In genomic region chr6:16238658-16239089, GRCh38 we compare ENCODE assay signal across 8 cellular contexts. TPM values are rescaled to one million over a fixed set of nuclear protein-coding genes. Genes with fewer than 3 reads are reported as not detected.
A peak's percentile ranks its signal among the peaks of the same experiment; 100 is the strongest.
DNase-seq lines count a peak whose midpoint lies in the region; ATAC-seq and TF ChIP-seq lines count a peak whose summit lies in the region.

No MANE protein-coding gene starts in this region.

- H3K36me3 ChIP-seq in iPS DF 6.9 (ENCODE audit: control insufficient read depth, insufficient read depth, low read length), result no peaks in the 10 kb centered on the region

- peak; percentile 6 for DNase-seq in activated naive CD4-positive, alpha-beta T cell treated with anti-CD3 and anti-CD28 coated beads for 36 hours
- DNase-seq in iPS DF 6.9 (ENCODE audit: low read depth, low spot score) (no peak), midbrain (lab: John Stamatoyannopoulos, UW) (no peak), erythroblast (lab: John Stamatoyannopoulos, UW) (no peak)
- DNase-seq in stimulated activated naive B cell treated with anti-CD40 and anti-IgM and Interleukin-4, amounts not matched to agents 10 μg/mL and 1 μg/mL and 100 μg/mL, for 72 hours, result no peak

- H3K27me3 ChIP-seq in iPS DF 6.9 (ENCODE audit: control insufficient read depth, insufficient read depth, low read length), result peaks cover 20% of the 10 kb centered on the region

- no CpG with 5 or more reads among the region's 34 CpGs for WGBS in iPS DF 6.9 (ENCODE audit: insufficient coverage, insufficient read length)

- no peak overlapping the region for H3K27ac Mint-ChIP-seq in activated naive CD4-positive, alpha-beta T cell treated with anti-CD3 and anti-CD28 coated beads for 36 hours
- H3K27ac Mint-ChIP-seq in stimulated activated naive B cell treated with anti-CD40 and anti-IgM and Interleukin-4, amounts not matched to agents 10 μg/mL and 1 μg/mL and 100 μg/mL, for 72 hours, result peak overlapping the region; percentile 37

- H3K4me3 ChIP-seq in iPS DF 6.9 (ENCODE audit: low read length), result peak overlapping the region; percentile 55; the same call in 1 of the 2 replicates

- intact Hi-C loops in activated naive CD4-positive, alpha-beta T cell treated with anti-CD3 and anti-CD28 coated beads for 36 hours (cut with micrococcal nuclease), result loop anchor here (2.0 to 5.0 kb wide), 2 partner anchors 84 to 524 kb away; no protein-coding TSS in a partner anchor

- H3K4me3 Mint-ChIP-seq in activated naive CD4-positive, alpha-beta T cell treated with anti-CD3 and anti-CD28 coated beads for 36 hours, result peak overlapping the region; percentile 76
- peak overlapping the region; percentile 79 to 93 for H3K4me3 Mint-ChIP-seq in stimulated activated naive B cell treated with anti-CD40 and anti-IgM and Interleukin-4, amounts not matched to agents 10 μg/mL and 1 μg/mL and 100 μg/mL, for 72 hours

- H3K9me3 ChIP-seq in iPS DF 6.9 (ENCODE audit: control insufficient read depth, insufficient read depth, low read length), result no peaks in the 10 kb centered on the region

- H3K36me3 Mint-ChIP-seq in activated naive CD4-positive, alpha-beta T cell treated with anti-CD3 and anti-CD28 coated beads for 36 hours (ENCODE audit: low read depth), result no peaks in the 10 kb centered on the region
- no peaks in the 10 kb centered on the region for H3K36me3 Mint-ChIP-seq in stimulated activated naive B cell treated with anti-CD40 and anti-IgM and Interleukin-4, amounts not matched to agents 10 μg/mL and 1 μg/mL and 100 μg/mL, for 72 hours

- no peaks in the 10 kb centered on the region for H3K9me3 Mint-ChIP-seq in activated naive CD4-positive, alpha-beta T cell treated with anti-CD3 and anti-CD28 coated beads for 36 hours
- no peaks in the 10 kb centered on the region for H3K9me3 Mint-ChIP-seq in stimulated activated naive B cell treated with anti-CD40 and anti-IgM and Interleukin-4, amounts not matched to agents 10 μg/mL and 1 μg/mL and 100 μg/mL, for 72 hours

- peaks cover 39% of the 10 kb centered on the region for H3K27me3 Mint-ChIP-seq in activated naive CD4-positive, alpha-beta T cell treated with anti-CD3 and anti-CD28 coated beads for 36 hours (ENCODE audit: low read depth)
- peaks cover 21 to 31% of the 10 kb centered on the region in 2 donors for H3K27me3 Mint-ChIP-seq in stimulated activated naive B cell treated with anti-CD40 and anti-IgM and Interleukin-4, amounts not matched to agents 10 μg/mL and 1 μg/mL and 100 μg/mL, for 72 hours

- H3K4me1 ChIP-seq in iPS DF 6.9 (ENCODE audit: control insufficient read depth, insufficient read depth, low read length), result no peaks in the 10 kb centered on the region

- CTCF ChIA-PET in activated naive CD4-positive, alpha-beta T cell treated with anti-CD3 and anti-CD28 coated beads for 36 hours (lab: Charles Lee), result interaction anchor here (0.6 to 4.3 kb wide), 7 partner anchors 15 to 762 kb away, joined by 3 to 17 read pairs (median 4); no protein-coding TSS in a partner anchor

- peaks cover 18% of the 10 kb centered on the region for H3K4me1 Mint-ChIP-seq in activated naive CD4-positive, alpha-beta T cell treated with anti-CD3 and anti-CD28 coated beads for 36 hours (ENCODE audit: low read depth)
- H3K4me1 Mint-ChIP-seq in stimulated activated naive B cell treated with anti-CD40 and anti-IgM and Interleukin-4, amounts not matched to agents 10 μg/mL and 1 μg/mL and 100 μg/mL, for 72 hours, result peaks cover 27 to 44% of the 10 kb centered on the region in 2 donors

- TF ChIP-seq POLR2A in erythroblast (IDR thresholded peaks at IDR 0.05; ENCODE audit: low read length), result no peak

- ATAC-seq in GM18508 (IDR thresholded peaks at IDR 0.05; ENCODE audit: insufficient read depth, unreplicated experiment) (peak; percentile 20), HG02870 (IDR thresholded peaks at IDR 0.05; ENCODE audit: unreplicated experiment) (peak; percentile 16), GM18870 (IDR thresholded peaks at IDR 0.05; ENCODE audit: unreplicated experiment) (no peak)
- peak; percentile 25 to 26 for ATAC-seq in stimulated activated naive B cell treated with anti-CD40 and anti-IgM and Interleukin-4, amounts not matched to agents 10 μg/mL and 1 μg/mL and 100 μg/mL, for 72 hours (replicated peaks)

- H3K27ac ChIP-seq in iPS DF 6.9 (ENCODE audit: low read length), result no peak overlapping the region

RNA-seq across cellular contexts. Expression of gene GMPR, which starts 0.3 kb away (rescaled TPM):
- 1 to 10 TPM in 1 of 2 experiments, under 1 TPM in 1; 0.94 to 1.0 TPM for total RNA-seq in activated naive CD4-positive, alpha-beta T cell treated with anti-CD3 and anti-CD28 coated beads for 36 hours
